18 cellular contexts compared by ENCODE assay signal in genomic region chr7:25307624-25308023, GRCh38.
DNase-seq lines count a peak whose midpoint lies in the region; ATAC-seq, FAIRE-seq and TF ChIP-seq lines count a peak whose summit lies in the region.
"Had no signal": no experiment of that assay in that cellular context is flagged by ENCODE, and none has a peak within 500 bp of the region (broad histone marks: within the 10 kb centered on the region; RNA-seq: fewer than 3 reads in every experiment).

No MANE protein-coding gene starts in this region.

- DNase-seq in pancreas = no peak
- DNase-seq in NCI-H187 treated with DMSO at 0.1 percent for 48 hours (lab: John Stamatoyannopoulos, UW) = no peak
- DNase-seq in heart right ventricle = no peak
- DNase-seq: Calu3; CD4-positive, alpha-beta memory T cell; COR-L47; DMS53; DMS79 treated with DMSO at 0.1 percent for 48 hours; GF-D8; GM23248; H7; HCEC 1CT had no signal

- ATAC-seq in pancreas (no peak), GM18873 (IDR thresholded peaks at IDR 0.05; ENCODE audit: low FRiP score, unreplicated experiment) (no peak), heart right ventricle (no peak)

- peaks cover 57% of the 10 kb centered on the region for H3K4me1 Mint-ChIP-seq in brain
- H3K4me1 Mint-ChIP-seq: CD4-positive, alpha-beta memory T cell had no signal

- peak overlapping the region; percentile 50 to 95 (median 91) for H3K27ac Mint-ChIP-seq in brain
- H3K27ac Mint-ChIP-seq: CD4-positive, alpha-beta memory T cell had no signal

- FAIRE-seq in endometrium (lab: Jason Lieb, UNC) (peak; percentile 76), pancreas (lab: Jason Lieb, UNC) (peak; percentile 45)
- FAIRE-seq: GM12891, GM18507, H1 had no signal

- 97 to 98% methylated on average over 1 of the region's 1 CpG for WGBS in pancreas, 2 donors
- 69 to 88% methylated on average over 1 of the region's 1 CpG for WGBS in heart right ventricle, 2 donors

- H3K36me3 Mint-ChIP-seq in brain = no peaks in the 10 kb centered on the region
- H3K36me3 Mint-ChIP-seq: CD4-positive, alpha-beta memory T cell had no signal

- H3K4me3 ChIP-seq in pancreas (no peak overlapping the region), heart right ventricle (no peak overlapping the region)
- H3K4me3 ChIP-seq: GM23248 had no signal

- H3K4me1 ChIP-seq in pancreas = peaks cover 14 to 26% (median 23%) of the 10 kb centered on the region in 3 donors
- peaks cover 0 to 10% (median 7%) of the 10 kb centered on the region in 9 donors for H3K4me1 ChIP-seq in heart right ventricle

- no peaks in the 10 kb centered on the region for H3K36me3 ChIP-seq in pancreas
- no peaks in the 10 kb centered on the region for H3K36me3 ChIP-seq in heart right ventricle

- H3K27me3 ChIP-seq in pancreas (no peaks in the 10 kb centered on the region), heart right ventricle (peaks cover 0 to 4% (median 0%) of the 10 kb centered on the region in 7 donors)

- H3K27me3 Mint-ChIP-seq in brain = no peaks in the 10 kb centered on the region

- H3K9me3 ChIP-seq in pancreas = no peaks in the 10 kb centered on the region
- no peaks in the 10 kb centered on the region for H3K9me3 ChIP-seq in heart right ventricle

- intact Hi-C loops in pancreas (cut with DNase I) (no loop called here), heart right ventricle (cut with DNase I) (no loop called here)

- peak overlapping the region in 1 of 5 experiments; percentile 14 for H3K4me3 Mint-ChIP-seq in brain
- H3K4me3 Mint-ChIP-seq: CD4-positive, alpha-beta memory T cell had no signal

- TF ChIP-seq CTCF in brain (conservative IDR thresholded peaks at IDR 0.05) = no peak
- TF ChIP-seq CTCF in pancreas (IDR thresholded peaks at IDR 0.05) = no peak
- no peak for TF ChIP-seq CTCF in heart right ventricle (IDR thresholded peaks at IDR 0.05)

- H3K9me3 Mint-ChIP-seq in brain = peaks cover 0 to 7% (median 3%) of the 10 kb centered on the region in 5 experiments

- H3K27ac ChIP-seq in pancreas = no peak overlapping the region
- H3K27ac ChIP-seq in heart right ventricle = no peak overlapping the region
- H3K27ac ChIP-seq: GM23248 had no signal
